In the genomic region with DNA sequence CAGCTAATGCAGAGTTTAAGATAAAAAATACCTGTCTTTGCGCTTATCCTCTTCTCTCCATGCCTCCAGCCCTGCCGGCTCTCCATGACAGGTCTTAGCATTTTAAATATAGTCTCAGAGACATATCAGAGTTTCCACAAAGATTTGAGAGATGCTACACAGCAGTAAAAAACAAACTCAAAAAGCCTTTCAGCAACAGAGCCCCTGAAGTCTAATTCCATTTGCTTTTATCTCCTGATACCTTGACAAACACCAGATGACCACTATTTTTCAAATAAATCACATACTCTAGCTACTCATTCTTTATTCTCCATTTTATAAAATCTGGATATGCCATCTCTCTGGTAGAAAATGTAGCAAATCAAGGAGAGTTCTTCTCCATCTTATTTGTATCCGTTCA, we compare ENCODE assay signal across 1 cellular context.
TF ChIP-seq lines count a peak whose summit lies in the region.

No MANE protein-coding gene starts in this region.

TF ChIP-seq in SK-N-SH, 30 proteins besides CTCF, POLR2A, EP300 and RAD21 (continued from another document):
- TF ChIP-seq, protein P1, sequence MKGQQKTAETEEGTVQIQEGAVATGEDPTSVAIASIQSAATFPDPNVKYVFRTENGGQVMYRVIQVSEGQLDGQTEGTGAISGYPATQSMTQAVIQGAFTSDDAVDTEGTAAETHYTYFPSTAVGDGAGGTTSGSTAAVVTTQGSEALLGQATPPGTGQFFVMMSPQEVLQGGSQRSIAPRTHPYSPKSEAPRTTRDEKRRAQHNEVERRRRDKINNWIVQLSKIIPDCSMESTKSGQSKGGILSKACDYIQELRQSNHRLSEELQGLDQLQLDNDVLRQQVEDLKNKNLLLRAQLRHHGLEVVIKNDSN (IDR thresholded peaks at IDR 0.05; ENCODE audit: borderline replicate concordance, low read depth): no peak
- TF ChIP-seq TAF1 (IDR thresholded peaks at IDR 0.05; ENCODE audit: borderline replicate concordance, low read depth, low read length): no peak
- TF ChIP-seq, protein P2, sequence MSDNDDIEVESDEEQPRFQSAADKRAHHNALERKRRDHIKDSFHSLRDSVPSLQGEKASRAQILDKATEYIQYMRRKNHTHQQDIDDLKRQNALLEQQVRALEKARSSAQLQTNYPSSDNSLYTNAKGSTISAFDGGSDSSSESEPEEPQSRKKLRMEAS (IDR thresholded peaks at IDR 0.05; ENCODE audit: low read depth): no peak
- no peak for TF ChIP-seq YY1 (IDR thresholded peaks at IDR 0.05; ENCODE audit: low read depth)
